Comparison of ENCODE assay signal across 10 cellular contexts in genomic region chr4:1170805-1171305, GRCh38. TPM values are rescaled to one million over a fixed set of nuclear protein-coding genes. Genes with fewer than 3 reads are reported as not detected.
DNase-seq lines count a peak whose midpoint lies in the region; ATAC-seq, FAIRE-seq and TF ChIP-seq lines count a peak whose summit lies in the region.
"Had no signal": no experiment of that assay in that cellular context is flagged by ENCODE, and none has a peak within 500 bp of the region (broad histone marks: within the 10 kb centered on the region; RNA-seq: fewer than 3 reads in every experiment).

No MANE protein-coding gene starts in this region.

- ATAC-seq in HepG2 (no peak), HG03025 (IDR thresholded peaks at IDR 0.05; ENCODE audit: low FRiP score, unreplicated experiment) (no peak)

- no peak for TF ChIP-seq CTCF in HepG2 (CRISPR knock-in tag; IDR thresholded peaks at IDR 0.05)
- no peak for TF ChIP-seq CTCF in stomach (IDR thresholded peaks at IDR 0.05)

- no peaks in the 10 kb centered on the region for H4K20me1 ChIP-seq in HepG2 (ENCODE audit: insufficient read depth, low read length)
- no peaks in the 10 kb centered on the region for H4K20me1 ChIP-seq in GM23248 (ENCODE audit: insufficient read depth)

- H2AFZ ChIP-seq in HepG2 (ENCODE audit: low read length) (no peak overlapping the region), GM23248 (no peak overlapping the region)

- WGBS in HUES64 = 32% methylated on average over 50 of the region's 50 CpGs
- 96% methylated on average over 28 of the region's 50 CpGs for WGBS in HepG2 (ENCODE audit: low lambda C conversion rate)
- WGBS in stomach, 5 donors = 16 to 53% (median 23%) methylated on average over 19 to 50 of the region's 50 CpGs
- 63 to 78% methylated on average over 15 to 47 of the region's 50 CpGs for WGBS in GM23248 (ENCODE audit: low coverage in 1 of 2, low lambda C conversion rate in 2 of 2, missing lambda C conversion rate in 2 of 2), 2 experiments

- no peaks in the 10 kb centered on the region for H3K36me3 ChIP-seq in HUES64 (ENCODE audit: insufficient read depth, low read length)
- peaks cover 16% of the 10 kb centered on the region for H3K36me3 ChIP-seq in adipocyte (ENCODE audit: control insufficient read depth, insufficient read depth, low read length, severe bottlenecking)
- H3K36me3 ChIP-seq in HepG2 (replicated peaks in 1 of 2; ENCODE audit: control insufficient read depth in 1 of 2, insufficient read depth in 2 of 2, low read length in 2 of 2) = peaks cover 3 to 9% of the 10 kb centered on the region in 2 experiments; a peak in 2 of 5 replicates
- peaks cover 0 to 4% (median 0%) of the 10 kb centered on the region in 4 donors for H3K36me3 ChIP-seq in stomach
- H3K36me3 ChIP-seq in GM23248 (ENCODE audit: low read depth) = no peaks in the 10 kb centered on the region

- intact Hi-C loops in HepG2 (cut with micrococcal nuclease; ENCODE audit: unreplicated experiment) = no loop called here
- intact Hi-C loops in stomach (cut with DNase I; ENCODE audit: low total_unique reads) = no loop called here

- no peaks in the 10 kb centered on the region for H3F3A ChIP-seq in GM23248 (ENCODE audit: insufficient read depth)

- H3K27me3 ChIP-seq in HUES64 (ENCODE audit: insufficient read depth, low read length) (peaks cover 85% of the 10 kb centered on the region), adipocyte (replicated peaks; ENCODE audit: control insufficient read depth, insufficient read depth, low read length) (no peaks in the 10 kb centered on the region), HepG2 (ENCODE audit: control insufficient read depth in 1 of 2, insufficient read depth in 2 of 2, low read length in 2 of 2) (peaks cover 0 to 1% of the 10 kb centered on the region in 2 experiments; a peak in 1 of 5 replicates), stomach (peaks cover 8 to 58% (median 25%) of the 10 kb centered on the region in 3 donors), GM23248 (replicated peaks; ENCODE audit: insufficient read depth) (peaks cover 10% of the 10 kb centered on the region)

- TF ChIP-seq EP300 in HepG2 (IDR thresholded peaks at IDR 0.05; ENCODE audit: low read depth in 2 of 2, low read length in 2 of 2) (no peak), HepG2 (CRISPR knock-in tag; IDR thresholded peaks at IDR 0.05; ENCODE audit: borderline replicate concordance) (no peak), stomach (IDR thresholded peaks at IDR 0.05) (no peak)

- peak overlapping the region; percentile 35; the same call in 1 of the 2 replicates for H3K4me3 ChIP-seq in HUES64 (ENCODE audit: low read length)
- H3K4me3 ChIP-seq in adipocyte (ENCODE audit: low read length) = peak overlapping the region; percentile 40
- H3K4me3 ChIP-seq in HepG2 (replicated peaks in 1 of 3; ENCODE audit: insufficient read depth in 1 of 3, low read depth in 2 of 3, low read length in 3 of 3) = no peak overlapping the region
- peak overlapping the region; percentile 37 to 51 (median 44) for H3K4me3 ChIP-seq in stomach
- no peak overlapping the region for H3K4me3 ChIP-seq in GM23248

- POLR2A ChIA-PET in HepG2 (lab: Yijun Ruan, JAX) = no interaction called here

- H3K9me2 ChIP-seq in GM23248 (ENCODE audit: insufficient read depth) = no peaks in the 10 kb centered on the region

- no peak overlapping the region for H3K27ac ChIP-seq in HUES64 (ENCODE audit: low read depth, low read length)
- H3K27ac ChIP-seq in HepG2 (ENCODE audit: extremely low read length, insufficient read depth, low read length) = no peak overlapping the region
- H3K27ac ChIP-seq in stomach = peak overlapping the region in 2 of 5 donors; percentile 75 to 81
- no peak overlapping the region for H3K27ac ChIP-seq in GM23248
- H3K27ac ChIP-seq: epithelial cell of prostate had no signal

- H3K9me3 ChIP-seq in HUES64 (ENCODE audit: insufficient read depth, low read depth, low read length) = no peaks in the 10 kb centered on the region
- H3K9me3 ChIP-seq in adipocyte (ENCODE audit: control insufficient read depth, low read length) = no peaks in the 10 kb centered on the region
- no peaks in the 10 kb centered on the region for H3K9me3 ChIP-seq in HepG2 (ENCODE audit: low read length)
- no peaks in the 10 kb centered on the region for H3K9me3 ChIP-seq in stomach
- H3K9me3 ChIP-seq in GM23248 (ENCODE audit: low read depth) = no peaks in the 10 kb centered on the region

- no peak for TF ChIP-seq RAD21 in HepG2 (CRISPR knock-in tag; IDR thresholded peaks at IDR 0.05)

- H3K4me2 ChIP-seq in HepG2 (ENCODE audit: low read depth, low read length) (no peak overlapping the region), GM23248 (ENCODE audit: unreplicated experiment) (no peak overlapping the region)

- TF ChIP-seq POLR2A in HepG2 (IDR thresholded peaks at IDR 0.05; ENCODE audit: insufficient read depth in 1 of 2, low read depth in 2 of 2, low read length in 2 of 2) = no peak
- TF ChIP-seq POLR2A in stomach (IDR thresholded peaks at IDR 0.05) = no peak

- DNase-seq in adipocyte (ENCODE audit: low read depth) = no peak
- no peak for DNase-seq in HepG2 (ENCODE audit: low spot score)
- DNase-seq in stomach = no peak
- DNase-seq in NCI-H2081 treated with DMSO at 0.1 percent for 48 hours (lab: John Stamatoyannopoulos, UW) = no peak
- no peak for DNase-seq in GM23248
- DNase-seq: DND-41, Kasumi-1 had no signal

- no peaks in the 10 kb centered on the region for H3K79me2 ChIP-seq in HepG2 (ENCODE audit: insufficient read depth, low read length)
- H3K79me2 ChIP-seq in GM23248 (ENCODE audit: insufficient read depth) = no peaks in the 10 kb centered on the region

- no peaks in the 10 kb centered on the region for H3K4me1 ChIP-seq in HUES64 (ENCODE audit: insufficient read depth, low read length)
- peaks cover 27% of the 10 kb centered on the region for H3K4me1 ChIP-seq in adipocyte (ENCODE audit: control insufficient read depth, insufficient read depth, low read length)
- H3K4me1 ChIP-seq in HepG2 (ENCODE audit: insufficient read depth, low read length) = peaks cover 41% of the 10 kb centered on the region
- H3K4me1 ChIP-seq in stomach = peaks cover 34 to 66% (median 52%) of the 10 kb centered on the region in 4 donors
- H3K4me1 ChIP-seq in GM23248 (ENCODE audit: insufficient read depth) = peaks cover 5% of the 10 kb centered on the region; the same call in 1 of the 2 replicates

- no peak overlapping the region for H3K9ac ChIP-seq in HUES64 (ENCODE audit: low read depth, low read length)
- H3K9ac ChIP-seq in adipocyte (ENCODE audit: low read length) = peak overlapping the region; percentile 89
- no peak overlapping the region for H3K9ac ChIP-seq in HepG2 (ENCODE audit: insufficient read depth, low read depth, low read length)
- H3K9ac ChIP-seq in GM23248 = no peak overlapping the region

- no peak for FAIRE-seq in HepG2 (lab: Jason Lieb, UNC)

- BruUV-seq in HepG2 (replicated peaks; lab: Mats Ljungman, UMichigan) = no TSS peak

- CTCF ChIA-PET in HepG2 (lab: Yijun Ruan, JAX; ENCODE audit: low intra/inter-chr PET ratio, low total read pairs) = no interaction called here

- in situ Hi-C loops in HepG2 (cut with HindIII; ENCODE audit: extremely low pct_ligation_motif_present, low pct_unique_long_range_greater_than_20kb) (loop anchor here (5.0 kb wide), 1 partner anchor 36 kb away; no protein-coding TSS in a partner anchor), GM23248 (cut with MboI) (no loop called here)

RNA-seq across cellular contexts. Expression of gene SPON2, which starts 1.5 kb away (rescaled TPM):
- 1.1 TPM for polyA plus RNA-seq in HUES64 (2013, experiment 1 of 2)
- polyA plus RNA-seq in HUES64 (2013, experiment 2 of 2) = 1.8 TPM
- 12.5 and 17.4 TPM in 2 replicates for total RNA-seq in HepG2 (2016; rRNA removed; fragmentation: Illumina TruSeq; extraction: Trizol)
- total RNA-seq in HepG2 (2016; cell fraction: cytosol; rRNA removed; fragmentation: Illumina TruSeq; extraction: Trizol; ENCODE audit: low read depth) = 4.7 and 5.3 TPM in 2 replicates
- total RNA-seq in HepG2 (2016; cell fraction: insoluble cytoplasmic fraction; rRNA removed; fragmentation: Illumina TruSeq; extraction: Trizol) = 13.2 and 25.5 TPM in 2 replicates
- 9.4 and 9.5 TPM in 2 replicates for total RNA-seq in HepG2 (2016; cell fraction: membrane; rRNA removed; fragmentation: Illumina TruSeq; extraction: Trizol)
- total RNA-seq in HepG2 (2016; cell fraction: nucleus; rRNA removed; fragmentation: Illumina TruSeq; extraction: Trizol) = 15.0 and 17.4 TPM in 2 replicates
- 55.2 and 80.8 TPM in 2 replicates for polyA plus RNA-seq in HepG2 (2011; rRNA removed)
- 34.7 and 69.3 TPM in 2 replicates for polyA plus RNA-seq in HepG2 (2011; cell fraction: cytosol; rRNA removed)
- 320 and 335 TPM in 2 replicates for polyA plus RNA-seq in HepG2 (2011; cell fraction: nucleus; rRNA removed)
- polyA plus RNA-seq in HepG2 (2012) = 21.8 and 46.8 TPM in 2 replicates
- 3.7 and 4.9 TPM in 2 replicates for polyA plus RNA-seq in HepG2 (2016; cell fraction: cytosol; fragmentation: Illumina TruSeq; extraction: Trizol; ENCODE audit: low read depth)
- 12.3 and 15.6 TPM in 2 replicates for polyA plus RNA-seq in HepG2 (2016; cell fraction: insoluble cytoplasmic fraction; fragmentation: Illumina TruSeq; extraction: Trizol; ENCODE audit: low read depth)
- polyA plus RNA-seq in HepG2 (2016; cell fraction: membrane; fragmentation: Illumina TruSeq; extraction: Trizol; ENCODE audit: low read depth) = 8.6 and 9.0 TPM in 2 replicates
- polyA plus RNA-seq in HepG2 (2016; cell fraction: nucleus; fragmentation: Illumina TruSeq; extraction: Trizol; ENCODE audit: insufficient read depth, low read depth) = 34.9 and 43.2 TPM in 2 replicates
- polyA minus RNA-seq in HepG2 (2011; rRNA and poly(A)+ RNA removed; ENCODE audit: low replicate concordance) = 0.65 and 46.4 TPM in 2 replicates
- 20.2 and 29.8 TPM in 2 replicates for polyA minus RNA-seq in HepG2 (2011; cell fraction: cytosol; rRNA and poly(A)+ RNA removed)
- 33.9 and 38.4 TPM in 2 replicates for polyA minus RNA-seq in HepG2 (2011; cell fraction: nucleus; rRNA and poly(A)+ RNA removed)
- total RNA-seq in stomach = 100 to 1,000 TPM in 1 of 5 donors, 10 to 100 TPM in 4; 12.8 to 224 (median 63.9) TPM
- polyA plus RNA-seq in stomach = 10 to 100 TPM; 20.1 to 54.6 (median 40.6) TPM
- 3.4 and 6.2 TPM in 2 replicates for total RNA-seq in GM23248 (2014; rRNA removed; shearing (Covaris generic))
- 5.3 and 5.7 TPM in 2 replicates for polyA plus RNA-seq in GM23248 (2016; fragmentation: Nextera tagmentation; extraction: Ambion mirVana)

RNA-seq across cellular contexts. Expression of gene RNF212, which starts 57.5 kb away (rescaled TPM):
- polyA plus RNA-seq in HUES64 (2013, experiment 1 of 2) = 0.95 TPM
- polyA plus RNA-seq in HUES64 (2013, experiment 2 of 2) = 2.4 TPM
- not detected in 2 replicates for total RNA-seq in HepG2 (2016; rRNA removed; fragmentation: Illumina TruSeq; extraction: Trizol)
- total RNA-seq in HepG2 (2016; cell fraction: cytosol; rRNA removed; fragmentation: Illumina TruSeq; extraction: Trizol; ENCODE audit: low read depth) = not detected in 2 replicates
- total RNA-seq in HepG2 (2016; cell fraction: insoluble cytoplasmic fraction; rRNA removed; fragmentation: Illumina TruSeq; extraction: Trizol) = not detected in 2 replicates
- total RNA-seq in HepG2 (2016; cell fraction: membrane; rRNA removed; fragmentation: Illumina TruSeq; extraction: Trizol) = not detected in 2 replicates
- not detected in 2 replicates for total RNA-seq in HepG2 (2016; cell fraction: nucleus; rRNA removed; fragmentation: Illumina TruSeq; extraction: Trizol)
- not detected in 2 replicates for polyA plus RNA-seq in HepG2 (2011; rRNA removed)
- not detected in 2 replicates for polyA plus RNA-seq in HepG2 (2011; cell fraction: cytosol; rRNA removed)
- polyA plus RNA-seq in HepG2 (2011; cell fraction: nucleus; rRNA removed) = not detected in 2 replicates
- not detected in 2 replicates for polyA plus RNA-seq in HepG2 (2012)
- not detected in 2 replicates for polyA plus RNA-seq in HepG2 (2016; cell fraction: cytosol; fragmentation: Illumina TruSeq; extraction: Trizol; ENCODE audit: low read depth)
- not detected in 2 replicates for polyA plus RNA-seq in HepG2 (2016; cell fraction: insoluble cytoplasmic fraction; fragmentation: Illumina TruSeq; extraction: Trizol; ENCODE audit: low read depth)
- polyA plus RNA-seq in HepG2 (2016; cell fraction: membrane; fragmentation: Illumina TruSeq; extraction: Trizol; ENCODE audit: low read depth) = not detected in 2 replicates
- not detected in 2 replicates for polyA plus RNA-seq in HepG2 (2016; cell fraction: nucleus; fragmentation: Illumina TruSeq; extraction: Trizol; ENCODE audit: insufficient read depth, low read depth)
- polyA minus RNA-seq in HepG2 (2011; rRNA and poly(A)+ RNA removed; ENCODE audit: low replicate concordance) = 8.3 TPM in 1 of 2 replicates, not detected in the other
- 0.59 TPM in 1 of 2 replicates, not detected in the other for polyA minus RNA-seq in HepG2 (2011; cell fraction: cytosol; rRNA and poly(A)+ RNA removed)
- not detected in 2 replicates for polyA minus RNA-seq in HepG2 (2011; cell fraction: nucleus; rRNA and poly(A)+ RNA removed)
- total RNA-seq in stomach = 1 to 10 TPM in 1 of 5 donors, not detected in 4; 1.3 TPM
- polyA plus RNA-seq in stomach = 1 to 10 TPM; 1.7 to 4.8 (median 3.5) TPM
- 0.51 and 2.5 TPM in 2 replicates for total RNA-seq in GM23248 (2014; rRNA removed; shearing (Covaris generic))
- 4.9 and 6.0 TPM in 2 replicates for polyA plus RNA-seq in GM23248 (2016; fragmentation: Nextera tagmentation; extraction: Ambion mirVana)

Comparison
In these comparisons a context has a peak if more than half of its experiments do, and no peak if none do; other contexts are left out.
1. H3K4me3 ChIP-seq: peak in HUES64 (single experiment), adipocyte (single experiment) and stomach (4 of 4); none in HepG2 (0 of 3) and GM23248 (single experiment).